Comparison of ENCODE assay signal across 8 cellular contexts in genomic region chr5:165630211-165630866, GRCh38.
A peak's percentile ranks its signal among the peaks of the same experiment; 100 is the strongest.
DNase-seq lines count a peak whose midpoint lies in the region; ATAC-seq and TF ChIP-seq lines count a peak whose summit lies in the region.

No MANE protein-coding gene starts in this region.

- no peak overlapping the region for H2AFZ ChIP-seq in HCT116 (ENCODE audit: low read depth, low read length, poor library complexity, severe bottlenecking)

- TF ChIP-seq RAD21 in HCT116 (IDR thresholded peaks at IDR 0.05; ENCODE audit: low read depth): peak; percentile 16; the same call in 1 of the 2 replicates

- no peak overlapping the region for H3K4me2 ChIP-seq in HCT116 (ENCODE audit: low read length)

- no peaks in the 10 kb centered on the region for H3K27me3 Mint-ChIP-seq in neural crest cell (ENCODE audit: low read depth)

- H3K27ac Mint-ChIP-seq in neural crest cell (ENCODE audit: unreplicated experiment): no peak overlapping the region

- CTCF ChIA-PET in HCT116 (lab: Charles Lee): no interaction called here

- peak in 2 of 3 experiments; percentile 53 to 62; a peak in 4 of 6 replicates for TF ChIP-seq CTCF in HCT116 (IDR thresholded peaks at IDR 0.05 in 2 of 3, conservative IDR thresholded peaks at IDR 0.05 in 1 of 3; ENCODE audit: borderline replicate concordance in 1 of 3, insufficient read depth in 1 of 3, low read depth in 2 of 3, low read length in 2 of 3)
- peak; percentile 90 for TF ChIP-seq CTCF in neural crest cell (conservative IDR thresholded peaks at IDR 0.05)

- no peaks in the 10 kb centered on the region for H3K4me1 ChIP-seq in HCT116 (ENCODE audit: control insufficient read depth in 1 of 2, insufficient read depth in 2 of 2, low read length in 2 of 2)

- H3K4me3 Mint-ChIP-seq in neural crest cell: no peak overlapping the region

- no peaks in the 10 kb centered on the region for H3K79me2 ChIP-seq in HCT116 (ENCODE audit: insufficient read depth, low read length)

- no TSS peak for BruUV-seq in HCT116 (replicated peaks; lab: Mats Ljungman, UMichigan)

- DNase-seq in Right ventricle myocardium inferior (ENCODE audit: missing footprints): no peak
- no peak for DNase-seq in cardiac septum (ENCODE audit: low spot score)
- no peak for DNase-seq in HCT116 (ENCODE audit: low read depth, low spot score)
- peak; percentile 30 for DNase-seq in MG63
- peak; percentile 56 for DNase-seq in SKM-1 (lab: John Stamatoyannopoulos, UW; ENCODE audit: unreplicated experiment)
- DNase-seq in fibroblast of gingiva (ENCODE audit: low read depth): peak; percentile 2
- DNase-seq in neural crest cell (ENCODE audit: low read depth, low spot score): peak; percentile 60
- DNase-seq in NCI-H187 (lab: John Stamatoyannopoulos, UW): no peak

- no peak overlapping the region for H3K4me3 ChIP-seq in HCT116 (replicated peaks in 1 of 2; ENCODE audit: low read depth in 1 of 2, low read length in 2 of 2)
- no peak overlapping the region for H3K4me3 ChIP-seq in MG63

- no peaks in the 10 kb centered on the region for H4K20me1 ChIP-seq in HCT116 (ENCODE audit: insufficient read depth)

- no peaks in the 10 kb centered on the region for H3K27me3 ChIP-seq in HCT116 (ENCODE audit: insufficient read depth, low read length)
- no peaks in the 10 kb centered on the region for H3K27me3 ChIP-seq in MG63

- intact Hi-C loops in Right ventricle myocardium inferior (cut with DNase I): no loop called here
- intact Hi-C loops in cardiac septum (cut with DNase I): no loop called here
- intact Hi-C loops in HCT116 (cut with micrococcal nuclease): no loop called here

- H3K4me1 Mint-ChIP-seq in neural crest cell: peaks cover 22% of the 10 kb centered on the region

- H3K36me3 ChIP-seq in HCT116 (ENCODE audit: control insufficient read depth in 1 of 2, insufficient read depth in 2 of 2, low read length in 2 of 2) (no peaks in the 10 kb centered on the region), MG63 (no peaks in the 10 kb centered on the region)

- peaks cover 4% of the 10 kb centered on the region for H3K9me3 Mint-ChIP-seq in neural crest cell

- peaks cover 4% of the 10 kb centered on the region for H3K36me3 Mint-ChIP-seq in neural crest cell (ENCODE audit: low read depth)

- POLR2A ChIA-PET in HCT116 (lab: Charles Lee): no interaction called here

- ATAC-seq in Right ventricle myocardium inferior (peak; percentile 68), HCT116 (no peak)

- H3K9me2 ChIP-seq in HCT116 (ENCODE audit: insufficient read depth): no peaks in the 10 kb centered on the region

- RAD21 ChIA-PET in HCT116 (lab: Charles Lee; ENCODE audit: low non-redundant PET in 1 of 2, low total read pairs in 2 of 2, uncharacterized antibody in 2 of 2, unreplicated experiment in 2 of 2): no interaction called here

- no peak for TF ChIP-seq POLR2A in HCT116 (IDR thresholded peaks at IDR 0.05; ENCODE audit: borderline replicate concordance, extremely low read depth, insufficient read depth, insufficient read length)

- H3K9me3 ChIP-seq in HCT116 (ENCODE audit: control insufficient read depth in 1 of 2, insufficient read depth in 1 of 2, low read depth in 1 of 2, low read length in 2 of 2) (no peaks in the 10 kb centered on the region; a peak in 1 of 4 replicates), MG63 (no peaks in the 10 kb centered on the region)

- no peak overlapping the region for H3K27ac ChIP-seq in HCT116 (ENCODE audit: low read depth, low read length)

- no peak overlapping the region for H3K9ac ChIP-seq in HCT116 (ENCODE audit: low read length)

TF ChIP-seq in HCT116, 20 proteins besides CTCF, POLR2A, EP300 and RAD21:
- TF ChIP-seq POLR2AphosphoS5 (IDR thresholded peaks at IDR 0.05; ENCODE audit: low read depth, low read length) (no peak), JUND (IDR thresholded peaks at IDR 0.05) (no peak), SIN3A (IDR thresholded peaks at IDR 0.05; ENCODE audit: low read depth) (no peak), CEBPB (IDR thresholded peaks at IDR 0.05; ENCODE audit: low read depth) (no peak), ELF1 (IDR thresholded peaks at IDR 0.05; ENCODE audit: borderline replicate concordance, low read depth) (no peak), ATF3 (IDR thresholded peaks at IDR 0.05) (no peak), ZFX (IDR thresholded peaks at IDR 0.05) (no peak), CBX3 (IDR thresholded peaks at IDR 0.05; ENCODE audit: low read depth) (no peak), SP1 (IDR thresholded peaks at IDR 0.05; ENCODE audit: low read depth) (no peak), SRF (IDR thresholded peaks at IDR 0.05; ENCODE audit: low read depth) (no peak), ZBTB33 (IDR thresholded peaks at IDR 0.05; ENCODE audit: extremely low read depth, insufficient replicate concordance, low read length) (no peak)

Comparison
In these comparisons a context has a peak if more than half of its experiments do, and no peak if none do; other contexts are left out.
1. DNase-seq: peak in MG63 (single experiment), SKM-1 (single experiment), fibroblast of gingiva (single experiment) and neural crest cell (single experiment); none in Right ventricle myocardium inferior (single experiment), cardiac septum (single experiment), HCT116 (single experiment) and NCI-H187 (0 of 2).